In the genomic region with DNA sequence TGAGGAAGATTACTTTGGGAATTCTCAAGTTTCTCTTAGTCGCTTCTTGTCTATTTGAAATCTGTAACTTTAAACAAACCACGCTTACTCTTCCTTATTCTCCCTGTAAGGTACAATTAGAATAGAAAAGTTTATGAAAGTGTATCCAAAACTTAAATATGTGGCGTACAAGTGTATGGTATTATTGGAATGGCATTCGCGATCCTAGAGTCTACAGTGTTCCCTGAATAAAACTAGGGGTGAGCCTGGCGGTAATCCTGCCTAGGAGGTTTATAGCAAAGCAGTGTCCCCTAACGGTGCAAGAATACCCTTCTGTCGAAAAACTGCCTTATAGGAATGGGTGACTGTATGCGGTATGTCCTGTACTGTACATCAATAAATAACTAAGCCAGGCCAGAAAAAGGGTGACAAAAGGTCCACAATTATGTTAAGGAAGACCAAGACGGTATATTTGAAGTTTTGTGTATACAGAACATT, we compare ENCODE assay signal across 8 cellular contexts. TPM values are rescaled to one million over a fixed set of nuclear protein-coding genes. Genes with fewer than 3 reads are reported as not detected.
DNase-seq lines count a peak whose midpoint lies in the region; ATAC-seq and TF ChIP-seq lines count a peak whose summit lies in the region.

No MANE protein-coding gene starts in this region.

- H3K4me1 ChIP-seq in left ventricle myocardium inferior: peaks cover 44% of the 10 kb centered on the region
- H3K4me1 ChIP-seq in transverse colon: peaks cover 3 to 27% (median 11%) of the 10 kb centered on the region in 4 donors

- TF ChIP-seq POLR2A in transverse colon (IDR thresholded peaks at IDR 0.05): no peak

- H3K27ac ChIP-seq in left ventricle myocardium inferior (replicated peaks): peak overlapping the region; percentile 92
- peak overlapping the region; percentile 32 for H3K27ac ChIP-seq in layer of hippocampus (ENCODE audit: low read depth, low read length)
- H3K27ac ChIP-seq in transverse colon: peak overlapping the region; percentile 93 to 96 (median 94)

- H3K9me3 ChIP-seq in left ventricle myocardium inferior (replicated peaks): no peaks in the 10 kb centered on the region
- H3K9me3 ChIP-seq in transverse colon: no peaks in the 10 kb centered on the region

- WGBS in transverse colon (ENCODE audit: low coverage in 1 of 2), 2 donors: 3 to 7% methylated on average over 9 to 10 of the region's 10 CpGs

- H3K27me3 ChIP-seq in left ventricle myocardium inferior (ENCODE audit: low read depth) (no peaks in the 10 kb centered on the region), layer of hippocampus (ENCODE audit: control insufficient read depth, insufficient read depth, low read length) (no peaks in the 10 kb centered on the region), transverse colon (no peaks in the 10 kb centered on the region)

- H3K36me3 ChIP-seq in left ventricle myocardium inferior (no peaks in the 10 kb centered on the region), transverse colon (no peaks in the 10 kb centered on the region)

- no peaks in the 10 kb centered on the region for H3K9me3 Mint-ChIP-seq in activated naive CD4-positive, alpha-beta T cell treated with anti-CD3 and anti-CD28 coated beads, Interleukin-2, amount 50 U/mL, for 72 hours

- ATAC-seq in Right ventricle myocardium inferior (no peak), GM21423 (IDR thresholded peaks at IDR 0.05; ENCODE audit: unreplicated experiment) (no peak)
- ATAC-seq in activated naive CD4-positive, alpha-beta T cell treated with anti-CD3 and anti-CD28 coated beads, Interleukin-2, amount 50 U/mL, for 72 hours: no peak

- no peak for DNase-seq in left ventricle myocardium inferior
- no peak for DNase-seq in Right ventricle myocardium inferior (ENCODE audit: missing footprints)
- DNase-seq in activated naive CD4-positive, alpha-beta T cell treated with anti-CD3 and anti-CD28 coated beads, Interleukin-2, amount 50 U/mL, for 72 hours (ENCODE audit: low spot score in 2 of 2): no peak
- no peak for DNase-seq in transverse colon
- DNase-seq in HK-2 (ENCODE audit: unreplicated experiment): no peak
- DNase-seq in NCI-H187 (lab: John Stamatoyannopoulos, UW): no peak

- peak overlapping the region; percentile 86 for H3K4me3 ChIP-seq in left ventricle myocardium inferior
- H3K4me3 ChIP-seq in transverse colon: peak overlapping the region; percentile 84 to 99 (median 92)

- H3K27ac Mint-ChIP-seq in activated naive CD4-positive, alpha-beta T cell treated with anti-CD3 and anti-CD28 coated beads, Interleukin-2, amount 50 U/mL, for 72 hours: peak overlapping the region; percentile 96 to 97

- in situ Hi-C loops in transverse colon (cut with MboI; ENCODE audit: low pct_ligation_motif_present in 1 of 4, low pct_unique_long_range_greater_than_20kb in 1 of 4, low sequenced_read_pairs in 3 of 4): no loop called here

- intact Hi-C loops in left ventricle myocardium inferior (cut with micrococcal nuclease): no loop called here
- intact Hi-C loops in Right ventricle myocardium inferior (cut with DNase I): loop anchor here (2.0 kb wide), 2 partner anchors 127 to 187 kb away; partner anchors contain the start of gene GDI2
- intact Hi-C loops in transverse colon (cut with DNase I; ENCODE audit: low total_unique reads): no loop called here

- TF ChIP-seq CTCF in left ventricle myocardium inferior (IDR thresholded peaks at IDR 0.05; ENCODE audit: borderline replicate concordance) (no peak), transverse colon (IDR thresholded peaks at IDR 0.05) (no peak)

- no peak for TF ChIP-seq EP300 in transverse colon (IDR thresholded peaks at IDR 0.05; ENCODE audit: low read depth)

- peaks cover 15 to 19% of the 10 kb centered on the region in 2 donors for H3K36me3 Mint-ChIP-seq in activated naive CD4-positive, alpha-beta T cell treated with anti-CD3 and anti-CD28 coated beads, Interleukin-2, amount 50 U/mL, for 72 hours

RNA-seq across cellular contexts. Expression of gene TASOR2, which starts 1.2 kb away (rescaled TPM):
- total RNA-seq in left ventricle myocardium inferior (39.9 TPM), Right ventricle myocardium inferior (36.7 TPM), transverse colon (100 to 1,000 TPM in 1 of 4 donors, 10 to 100 TPM in 3; 55.0 to 106 (median 75.9) TPM)
- 10 to 100 TPM; 44.9 to 54.9 TPM for total RNA-seq in activated naive CD4-positive, alpha-beta T cell treated with anti-CD3 and anti-CD28 coated beads, Interleukin-2, amount 50 U/mL, for 72 hours

RNA-seq across cellular contexts. Expression of gene ASB13, which starts 19.4 kb away (rescaled TPM):
- 15.6 TPM for total RNA-seq in left ventricle myocardium inferior
- 15.4 TPM for total RNA-seq in Right ventricle myocardium inferior
- 10 to 100 TPM in 1 of 2 donors, under 1 TPM in 1; 0.41 to 14.3 TPM for total RNA-seq in activated naive CD4-positive, alpha-beta T cell treated with anti-CD3 and anti-CD28 coated beads, Interleukin-2, amount 50 U/mL, for 72 hours
- 10 to 100 TPM; 14.5 to 73.3 (median 61.0) TPM for total RNA-seq in transverse colon

Comparison
In these comparisons a context has a peak if more than half of its experiments do, and no peak if none do; other contexts are left out.
1. H3K27ac ChIP-seq: peak in every context shown above with its lines; median percentile 94 in transverse colon; 92 in left ventricle myocardium inferior; 32 in layer of hippocampus.